2 cellular contexts compared by ENCODE assay signal in genomic region chr2:207412787-207413310, GRCh38.
TF ChIP-seq lines count a peak whose summit lies in the region.

No MANE protein-coding gene starts in this region.

TF ChIP-seq in SK-N-SH, 30 proteins besides CTCF, POLR2A, EP300 and RAD21 (continued from another document):
- TF ChIP-seq MAX (IDR thresholded peaks at IDR 0.05; ENCODE audit: low read depth): no peak

TF ChIP-seq in K562, 482 proteins besides CTCF, POLR2A, EP300 and RAD21 (continued from another document and continues in another):
- TF ChIP-seq OTX1 (CRISPR knock-in tag; IDR thresholded peaks at IDR 0.05) (no peak), BRF2 (IDR thresholded peaks at IDR 0.05; ENCODE audit: borderline replicate concordance, insufficient read depth, insufficient read length) (no peak), ZNF12 (CRISPR knock-in tag; IDR thresholded peaks at IDR 0.05) (no peak), HSF4 (CRISPR knock-in tag; IDR thresholded peaks at IDR 0.05; ENCODE audit: borderline replicate concordance) (no peak), ZNF24 (IDR thresholded peaks at IDR 0.05) (no peak), CCAR2 (IDR thresholded peaks at IDR 0.05; ENCODE audit: low read depth, low read length) (no peak), NRF1 (conservative IDR thresholded peaks at IDR 0.05 in 1 of 2, IDR thresholded peaks at IDR 0.05 in 1 of 2) (no peak), ZNF561 (CRISPR knock-in tag; conservative IDR thresholded peaks at IDR 0.05) (no peak), SMAD2 (IDR thresholded peaks at IDR 0.05; ENCODE audit: low read depth, low read length) (no peak), ZNF316 (IDR thresholded peaks at IDR 0.05) (no peak), MTF1 (CRISPR knock-in tag; IDR thresholded peaks at IDR 0.05; ENCODE audit: borderline replicate concordance) (no peak), MAZ (CRISPR knock-in tag; conservative IDR thresholded peaks at IDR 0.05 in 1 of 2, IDR thresholded peaks at IDR 0.05 in 1 of 2) (no peak), CHD1 (IDR thresholded peaks at IDR 0.05; ENCODE audit: low read length) (no peak), CREB5 (CRISPR knock-in tag; IDR thresholded peaks at IDR 0.05) (no peak), ZNF668 (CRISPR knock-in tag; IDR thresholded peaks at IDR 0.05) (no peak), PKNOX1 (IDR thresholded peaks at IDR 0.05) (peak; percentile 43), ZNF384 (IDR thresholded peaks at IDR 0.05; ENCODE audit: low read depth, low read length) (no peak), ADNP (tag; IDR thresholded peaks at IDR 0.05) (no peak), REST (CRISPR knock-in tag; IDR thresholded peaks at IDR 0.05; ENCODE audit: low read depth) (no peak), ZNF583 (CRISPR knock-in tag; IDR thresholded peaks at IDR 0.05) (no peak), ZBTB26 (CRISPR knock-in tag; IDR thresholded peaks at IDR 0.05) (no peak), CHD2 (IDR thresholded peaks at IDR 0.05; ENCODE audit: low read depth, low read length) (no peak), RERE (CRISPR knock-in tag; IDR thresholded peaks at IDR 0.05; ENCODE audit: borderline replicate concordance) (no peak), HDAC1 (IDR thresholded peaks at IDR 0.05) (peak in 1 of 2 experiments; percentile 69; a peak in 2 of 4 replicates), ETS2 (tag; IDR thresholded peaks at IDR 0.05; ENCODE audit: borderline replicate concordance, poor library complexity, severe bottlenecking) (no peak), THRA (IDR thresholded peaks at IDR 0.05) (no peak), CLOCK (CRISPR knock-in tag; IDR thresholded peaks at IDR 0.05; ENCODE audit: borderline replicate concordance) (no peak), GTF3C2 (IDR thresholded peaks at IDR 0.05; ENCODE audit: borderline replicate concordance, extremely low read depth, insufficient read length) (no peak), MEIS2 (IDR thresholded peaks at IDR 0.05; ENCODE audit: partially characterized antibody) (peak; percentile 87), ATF4 (CRISPR knock-in tag; IDR thresholded peaks at IDR 0.05) (no peak), ZNF239 (CRISPR knock-in tag; IDR thresholded peaks at IDR 0.05) (no peak), SRF (CRISPR knock-in tag; IDR thresholded peaks at IDR 0.05) (no peak), HDAC8 (tag; IDR thresholded peaks at IDR 0.05) (no peak), PTRF (tag; IDR thresholded peaks at IDR 0.05) (no peak), RCOR1 (IDR thresholded peaks at IDR 0.05; ENCODE audit: borderline replicate concordance in 1 of 2, low read depth in 2 of 2, low read length in 2 of 2) (peak in 1 of 2 experiments; percentile 68; a peak in 2 of 4 replicates)
